ENCODE assay signal across 8 cellular contexts in the genomic region with DNA sequence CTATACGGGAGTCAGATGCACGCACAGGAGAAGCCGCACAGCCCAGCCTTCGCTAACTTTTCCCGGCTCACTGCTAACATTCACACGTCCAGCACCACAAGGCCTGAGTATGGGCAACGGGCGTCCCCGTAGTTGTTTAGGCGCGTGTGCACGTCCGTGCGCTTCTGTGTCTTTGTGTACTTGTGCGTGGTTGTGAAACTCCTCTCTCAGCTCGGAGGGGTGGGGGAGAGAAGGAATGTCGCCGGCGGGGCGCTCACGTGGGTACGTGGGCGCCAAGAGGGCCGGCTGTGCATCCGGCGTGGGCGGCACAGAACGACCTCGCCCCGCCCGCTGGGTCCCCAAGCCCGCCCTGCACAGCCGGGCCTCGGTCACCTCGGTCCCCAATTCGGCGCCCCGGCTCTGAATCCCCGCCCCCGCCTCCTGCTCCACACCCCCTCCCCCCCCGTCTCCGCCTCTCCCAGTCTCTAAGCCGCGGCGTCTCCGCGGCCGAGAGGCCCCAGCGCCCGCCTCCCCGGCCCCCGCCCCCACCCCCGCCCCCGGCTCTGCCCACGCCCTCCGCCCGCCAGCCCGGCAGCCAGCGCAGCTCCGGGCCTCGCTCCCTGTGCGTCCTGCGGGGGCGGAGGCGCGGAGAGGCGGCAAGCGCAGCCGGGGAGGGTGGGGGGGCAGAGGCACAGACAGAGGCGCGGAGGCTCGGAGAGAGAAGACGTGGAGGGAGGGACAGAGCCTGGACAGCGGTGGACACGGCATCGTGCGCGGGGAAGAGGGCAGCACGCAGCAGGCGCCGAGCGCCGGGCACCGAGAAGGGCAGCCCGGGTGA. TPM values are rescaled to one million over a fixed set of nuclear protein-coding genes. Genes with fewer than 3 reads are reported as not detected.
DNase-seq lines count a peak whose midpoint lies in the region; FAIRE-seq and TF ChIP-seq lines count a peak whose summit lies in the region.

A gene with protein sequence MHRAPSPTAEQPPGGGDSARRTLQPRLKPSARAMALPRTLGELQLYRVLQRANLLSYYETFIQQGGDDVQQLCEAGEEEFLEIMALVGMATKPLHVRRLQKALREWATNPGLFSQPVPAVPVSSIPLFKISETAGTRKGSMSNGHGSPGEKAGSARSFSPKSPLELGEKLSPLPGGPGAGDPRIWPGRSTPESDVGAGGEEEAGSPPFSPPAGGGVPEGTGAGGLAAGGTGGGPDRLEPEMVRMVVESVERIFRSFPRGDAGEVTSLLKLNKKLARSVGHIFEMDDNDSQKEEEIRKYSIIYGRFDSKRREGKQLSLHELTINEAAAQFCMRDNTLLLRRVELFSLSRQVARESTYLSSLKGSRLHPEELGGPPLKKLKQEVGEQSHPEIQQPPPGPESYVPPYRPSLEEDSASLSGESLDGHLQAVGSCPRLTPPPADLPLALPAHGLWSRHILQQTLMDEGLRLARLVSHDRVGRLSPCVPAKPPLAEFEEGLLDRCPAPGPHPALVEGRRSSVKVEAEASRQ (plus strand): TSS at position 673 of the 817 bp plus-strand sequence. CDS start 158 bp downstream, outside the sequence.

- H3K9me3 Mint-ChIP-seq in stimulated activated naive CD8-positive, alpha-beta T cell treated with anti-CD3 and anti-CD28 coated beads, Interleukin-15, Interleukin-2, amounts not matched to agents 100 ng/mL and 50 ng/mL, for 24 hours: no peaks in the 10 kb centered on the region

- no peak for TF ChIP-seq RAD21 in neural cell (conservative IDR thresholded peaks at IDR 0.05)

- H3K79me2 ChIP-seq in Loucy (ENCODE audit: insufficient read depth, low read length) (peaks cover 24% of the 10 kb centered on the region), neural cell (replicated peaks; ENCODE audit: insufficient read depth, low read length) (peaks cover 17% of the 10 kb centered on the region)

- FAIRE-seq in H54 (lab: Jason Lieb, UNC): no peak

- peak within 1 kb of the TSS; percentile 44 for H3K27ac ChIP-seq in neural cell (ENCODE audit: low read length)

- H3K9ac ChIP-seq in Loucy (ENCODE audit: low read depth, low read length, poor library complexity, severe bottlenecking): peak within 1 kb of the TSS; percentile 91
- H3K9ac ChIP-seq in neural cell (ENCODE audit: low read length): peak within 1 kb of the TSS; percentile 76

- H3K4me2 ChIP-seq in Loucy (ENCODE audit: low read depth, low read length, poor library complexity, severe bottlenecking) (peak within 1 kb of the TSS; percentile 92), neural cell (ENCODE audit: low read length) (peak within 1 kb of the TSS; percentile 78)

- no peaks in the 10 kb centered on the region for H3K9me2 ChIP-seq in Loucy (replicated peaks; ENCODE audit: low read depth, low read length)
- no peaks in the 10 kb centered on the region for H3K9me2 ChIP-seq in neural cell (ENCODE audit: insufficient read depth, low read length)

- peaks cover 8% of the 10 kb centered on the region for H4K20me1 ChIP-seq in Loucy (ENCODE audit: insufficient read depth, low read length, poor library complexity, severe bottlenecking)
- no peaks in the 10 kb centered on the region for H4K20me1 ChIP-seq in neural cell (ENCODE audit: insufficient read depth)

- TF ChIP-seq CTCF in Loucy (conservative IDR thresholded peaks at IDR 0.05; ENCODE audit: low read length): no peak
- TF ChIP-seq CTCF in neural cell (IDR thresholded peaks at IDR 0.05; ENCODE audit: poor library complexity, severe bottlenecking): no peak

- DNase-seq in ELF-1 (ENCODE audit: low read depth, low spot score) (peak; percentile 89), H54 (ENCODE audit: insufficient read length, low spot score) (peak; percentile 86), SHP77 treated with DMSO at 0.1 percent for 48 hours (lab: John Stamatoyannopoulos, UW) (peak; percentile 69), fibroblast of the conjunctiva (ENCODE audit: low read depth) (peak; percentile 96)
- DNase-seq in activated effector memory CD4-positive, alpha-beta T cell treated with anti-CD3 and anti-CD28 coated beads, Interleukin-2, amount 50 U/mL, for 16 hours: peak; percentile 95

- H3K27me3 ChIP-seq in Loucy (ENCODE audit: insufficient read depth, low read length, poor library complexity, severe bottlenecking): no peaks in the 10 kb centered on the region
- peaks cover 12% of the 10 kb centered on the region for H3K27me3 ChIP-seq in neural cell (ENCODE audit: insufficient read depth, low read depth, low read length)

- no peaks in the 10 kb centered on the region for H3K27me3 Mint-ChIP-seq in stimulated activated naive CD8-positive, alpha-beta T cell treated with anti-CD3 and anti-CD28 coated beads, Interleukin-15, Interleukin-2, amounts not matched to agents 100 ng/mL and 50 ng/mL, for 24 hours

- peak within 1 kb of the TSS; percentile 98 for H3K27ac Mint-ChIP-seq in stimulated activated naive CD8-positive, alpha-beta T cell treated with anti-CD3 and anti-CD28 coated beads, Interleukin-15, Interleukin-2, amounts not matched to agents 100 ng/mL and 50 ng/mL, for 24 hours

- peaks cover 32% of the 10 kb centered on the region for H3K36me3 Mint-ChIP-seq in stimulated activated naive CD8-positive, alpha-beta T cell treated with anti-CD3 and anti-CD28 coated beads, Interleukin-15, Interleukin-2, amounts not matched to agents 100 ng/mL and 50 ng/mL, for 24 hours (ENCODE audit: low read depth)

- H3K4me3 ChIP-seq in Loucy (ENCODE audit: low read length, poor library complexity, severe bottlenecking): peak within 1 kb of the TSS; percentile 88
- peak within 1 kb of the TSS; percentile 91 for H3K4me3 ChIP-seq in neural cell (ENCODE audit: low read length)

- H3K4me1 Mint-ChIP-seq in stimulated activated naive CD8-positive, alpha-beta T cell treated with anti-CD3 and anti-CD28 coated beads, Interleukin-15, Interleukin-2, amounts not matched to agents 100 ng/mL and 50 ng/mL, for 24 hours (ENCODE audit: low read depth): peaks cover 70% of the 10 kb centered on the region

- H3K9me3 ChIP-seq in Loucy (ENCODE audit: insufficient read depth, low read depth, low read length) (no peaks in the 10 kb centered on the region), neural cell (ENCODE audit: low read length) (no peaks in the 10 kb centered on the region)

- H3K4me3 Mint-ChIP-seq in stimulated activated naive CD8-positive, alpha-beta T cell treated with anti-CD3 and anti-CD28 coated beads, Interleukin-15, Interleukin-2, amounts not matched to agents 100 ng/mL and 50 ng/mL, for 24 hours: peak within 1 kb of the TSS; percentile 93

- H2AFZ ChIP-seq in Loucy (ENCODE audit: low read length) (peak within 1 kb of the TSS; percentile 81), neural cell (ENCODE audit: low read depth, low read length) (peak within 1 kb of the TSS; percentile 73)

- peaks cover 20% of the 10 kb centered on the region for H3K4me1 ChIP-seq in Loucy (ENCODE audit: insufficient read depth, low read length, poor library complexity, severe bottlenecking)

- H3K36me3 ChIP-seq in Loucy (ENCODE audit: insufficient read depth, low read length): no peaks in the 10 kb centered on the region; the same call in 1 of the 2 replicates
- H3K36me3 ChIP-seq in neural cell (ENCODE audit: insufficient read depth, low read length): no peaks in the 10 kb centered on the region

- H3F3A ChIP-seq in Loucy (ENCODE audit: low read depth) (peaks cover 3% of the 10 kb centered on the region; the same call in 1 of the 2 replicates), neural cell (ENCODE audit: insufficient read depth, low read length, poor library complexity, severe bottlenecking) (peaks cover 4% of the 10 kb centered on the region)

- no peak for TF ChIP-seq EP300 in neural cell (conservative IDR thresholded peaks at IDR 0.05; ENCODE audit: poor library complexity, severe bottlenecking)

- TF ChIP-seq POLR2A in H54 (IDR thresholded peaks at IDR 0.05; ENCODE audit: low read depth, low read length): peak; percentile 57

TF ChIP-seq in neural cell, 6 proteins besides CTCF, POLR2A, EP300 and RAD21:
- TF ChIP-seq REST (IDR thresholded peaks at IDR 0.05; ENCODE audit: borderline replicate concordance) (no peak), EZH2 (IDR thresholded peaks at IDR 0.05; ENCODE audit: borderline replicate concordance, insufficient read depth, low read length, poor library complexity, severe bottlenecking) (no peak), MXI1 (conservative IDR thresholded peaks at IDR 0.05; ENCODE audit: poor library complexity, severe bottlenecking) (no peak), POLR2AphosphoS5 (IDR thresholded peaks at IDR 0.05) (peak; percentile 33), TAF1 (IDR thresholded peaks at IDR 0.05; ENCODE audit: low read depth) (no peak), SMC3 (conservative IDR thresholded peaks at IDR 0.05; ENCODE audit: poor library complexity) (no peak)

RNA-seq across cellular contexts. Expression of the gene that starts here (rescaled TPM):
- 15.6 and 16.4 TPM in 2 replicates for polyA plus RNA-seq in neural cell
- 17.6 and 20.9 TPM in 2 replicates for polyA minus RNA-seq in neural cell

Comparison
In these comparisons a context has a peak if more than half of its experiments do, and no peak if none do; other contexts are left out.
1. Peak in every context shown above with its lines: DNase-seq, H3K4me3 ChIP-seq and H3K27ac ChIP-seq.